In genomic region chr12:6950944-6951540, GRCh38 we compare ENCODE assay signal across 8 cellular contexts. TPM values are rescaled to one million over a fixed set of nuclear protein-coding genes. Genes with fewer than 3 reads are reported as not detected.
A peak's percentile ranks its signal among the peaks of the same experiment; 100 is the strongest.
DNase-seq lines count a peak whose midpoint lies in the region; ATAC-seq and TF ChIP-seq lines count a peak whose summit lies in the region.

Gene PTPN6, plus strand, starts transcription at chr12:6951356. Its CDS starts 157 bp downstream, at chr12:6951513.

- BruUV-seq in mammary epithelial cell (replicated peaks; lab: Mats Ljungman, UMichigan), result no TSS peak

- dilution Hi-C loops in mammary epithelial cell (cut with HindIII; ENCODE audit: low sequenced_read_pairs), result no loop called here

- intact Hi-C loops in mammary epithelial cell (cut with micrococcal nuclease), result no loop called here

- WGBS in mammary epithelial cell (ENCODE audit: low coverage, missing lambda C conversion rate), result 73% methylated on average over 18 of the region's 25 CpGs

- H3K4me1 ChIP-seq in mammary epithelial cell (ENCODE audit: insufficient read depth, low read length), result peaks cover 14% of the 10 kb centered on the region
- peaks cover 73% of the 10 kb centered on the region for H3K4me1 ChIP-seq in mononuclear cell (ENCODE audit: insufficient read depth, low read length)

- no peaks in the 10 kb centered on the region for H3K9me3 ChIP-seq in mammary epithelial cell (replicated peaks; ENCODE audit: insufficient read depth, low read length)
- H3K9me3 ChIP-seq in mononuclear cell (ENCODE audit: low read depth, low read length), result no peaks in the 10 kb centered on the region

- no peak within 1 kb of the TSS for H3K4me2 ChIP-seq in mammary epithelial cell (ENCODE audit: insufficient read depth, low read depth, low read length)

- CTCF ChIA-PET in mammary epithelial cell (lab: Charles Lee; ENCODE audit: low non-redundant PET), result no interaction called here

- no peak within 1 kb of the TSS for H2AFZ ChIP-seq in mammary epithelial cell (ENCODE audit: low read depth, low read length)

- no peak within 1 kb of the TSS for H3K27ac ChIP-seq in mammary epithelial cell (ENCODE audit: insufficient read depth, low read depth, low read length)

- in situ Hi-C loops in mammary epithelial cell (cut with MboI; ENCODE audit: low sequenced_read_pairs in 2 of 2), result no loop called here

- no peak within 1 kb of the TSS for H3K9ac ChIP-seq in mammary epithelial cell (ENCODE audit: insufficient read depth, low read length)

- H4K20me1 ChIP-seq in mammary epithelial cell (ENCODE audit: insufficient read depth, low read length), result no peaks in the 10 kb centered on the region

- H3K27me3 ChIP-seq in mammary epithelial cell (ENCODE audit: insufficient read depth, low read length), result no peaks in the 10 kb centered on the region
- H3K27me3 ChIP-seq in mononuclear cell (ENCODE audit: insufficient read depth, low read length), result no peaks in the 10 kb centered on the region

- no peak within 1 kb of the TSS for H3K4me3 ChIP-seq in mammary epithelial cell (replicated peaks in 1 of 3; ENCODE audit: insufficient read depth in 1 of 3, low read depth in 2 of 3, low read length in 3 of 3)
- H3K4me3 ChIP-seq in mononuclear cell (ENCODE audit: low read length), result peak within 1 kb of the TSS; percentile 90

- peak; percentile 18 for ATAC-seq in GM19025 (IDR thresholded peaks at IDR 0.05; ENCODE audit: low read depth, unreplicated experiment)
- ATAC-seq in GM21737 (IDR thresholded peaks at IDR 0.05; ENCODE audit: unreplicated experiment), result no peak
- no peak for ATAC-seq in HG02623 (IDR thresholded peaks at IDR 0.05; ENCODE audit: unreplicated experiment)

- no peak for TF ChIP-seq CTCF in mammary epithelial cell (conservative IDR thresholded peaks at IDR 0.05 in 1 of 2, IDR thresholded peaks at IDR 0.05 in 1 of 2; ENCODE audit: extremely low read depth in 1 of 2, insufficient read depth in 1 of 2, low read depth in 1 of 2, low read length in 2 of 2)

- DNase-seq in SIG-M5 (lab: John Stamatoyannopoulos, UW), result peak; percentile 82
- DNase-seq in mammary epithelial cell, result no peak
- peak; percentile 53 for DNase-seq in ureter (ENCODE audit: low spot score)
- no peak for DNase-seq in DMS53 (lab: John Stamatoyannopoulos, UW)

- H3K36me3 ChIP-seq in mammary epithelial cell (ENCODE audit: insufficient read depth, low read length), result no peaks in the 10 kb centered on the region

- H3K79me2 ChIP-seq in mammary epithelial cell (ENCODE audit: insufficient read depth, low read length), result peaks cover under 1% of the 10 kb centered on the region

RNA-seq across cellular contexts. Expression of gene PTPN6, which starts in this region (rescaled TPM):
- total RNA-seq in mammary epithelial cell (10 to 100 TPM; 13.0 to 27.0 TPM), mononuclear cell (99.9 TPM), ureter (40.4 TPM)
- 16.4 TPM for polyA plus RNA-seq in mammary epithelial cell
- 8.0 TPM for polyA minus RNA-seq in mammary epithelial cell

Comparison
In these comparisons a context has a peak if more than half of its experiments do, and no peak if none do; other contexts are left out.
1. DNase-seq: peak in SIG-M5 (single experiment) and ureter (single experiment); none in mammary epithelial cell (single experiment) and DMS53 (single experiment).